ENCODE assay signal across 2 cellular contexts in genomic region chr22:45308624-45309421, GRCh38.
A peak's percentile ranks its signal among the peaks of the same experiment; 100 is the strongest.
TF ChIP-seq lines count a peak whose summit lies in the region.

No MANE protein-coding gene starts in this region.

TF ChIP-seq in GM12878, 131 proteins besides CTCF, POLR2A, EP300 and RAD21:
- 0 out of 2 replicates have a peak, but pooled peaks have one; percentile 11 for TF ChIP-seq MTA2 (IDR thresholded peaks at IDR 0.05; ENCODE audit: low read depth)
- TF ChIP-seq MLLT1 (IDR thresholded peaks at IDR 0.05): peak; percentile 77; the same call in 1 of the 2 replicates
- no peak for TF ChIP-seq TARDBP (IDR thresholded peaks at IDR 0.05; ENCODE audit: borderline replicate concordance)
- TF ChIP-seq USF2 (IDR thresholded peaks at IDR 0.05; ENCODE audit: borderline replicate concordance, low read depth, low read length): no peak
- TF ChIP-seq PKNOX1 (IDR thresholded peaks at IDR 0.05): peak; percentile 71; the same call in 1 of the 2 replicates
- TF ChIP-seq SP1 (IDR thresholded peaks at IDR 0.05; ENCODE audit: low read depth, low read length): no peak
- TF ChIP-seq BHLHE40 (IDR thresholded peaks at IDR 0.05; ENCODE audit: borderline replicate concordance in 1 of 2, low read depth in 2 of 2, low read length in 1 of 2): peak; percentile 25 to 63; a peak in 1 of 4 replicates
- TF ChIP-seq CBFB (IDR thresholded peaks at IDR 0.05; ENCODE audit: low read depth): 0 out of 2 replicates have a peak, but pooled peaks have one; percentile 45
- TF ChIP-seq MEF2B (IDR thresholded peaks at IDR 0.05; ENCODE audit: partially characterized antibody, poor library complexity, severe bottlenecking): peak; percentile 8
- TF ChIP-seq TCF12 (IDR thresholded peaks at IDR 0.05; ENCODE audit: low read depth, low read length): no peak
- peak; percentile 76; the same call in 1 of the 2 replicates for TF ChIP-seq SPI1 (IDR thresholded peaks at IDR 0.05; ENCODE audit: borderline replicate concordance, insufficient read depth, low read depth, low read length)
- 0 out of 2 replicates have a peak, but pooled peaks have one; percentile 20 for TF ChIP-seq ATF7 (IDR thresholded peaks at IDR 0.05; ENCODE audit: low read depth)
- TF ChIP-seq TBL1XR1 (IDR thresholded peaks at IDR 0.05; ENCODE audit: low read depth, low read length): no peak
- 0 out of 2 replicates have a peak, but pooled peaks have one; percentile 8 for TF ChIP-seq DPF2 (IDR thresholded peaks at IDR 0.05)
- peak; percentile 16 for TF ChIP-seq SMAD1 (IDR thresholded peaks at IDR 0.05; ENCODE audit: low read depth, partially characterized antibody)
- peak; percentile 45; the same call in 1 of the 2 replicates for TF ChIP-seq ZBTB40 (IDR thresholded peaks at IDR 0.05; ENCODE audit: borderline replicate concordance)
- TF ChIP-seq IKZF2 (IDR thresholded peaks at IDR 0.05): 0 out of 4 replicates have a peak, but pooled peaks of 1 of the 2 experiments have one; percentile 15
- TF ChIP-seq SMARCA5 (IDR thresholded peaks at IDR 0.05): 0 out of 2 replicates have a peak, but pooled peaks have one; percentile 26
- peak in 1 of 2 experiments; percentile 61; a peak in 2 of 3 replicates for TF ChIP-seq EGR1 (IDR thresholded peaks at IDR 0.05; ENCODE audit: borderline replicate concordance in 1 of 2, low read depth in 2 of 2, low read length in 2 of 2)

TF ChIP-seq in liver, 16 proteins besides CTCF, POLR2A, EP300 and RAD21:
- TF ChIP-seq FOXA1 (IDR thresholded peaks at IDR 0.05) (no peak), SP1 (IDR thresholded peaks at IDR 0.05) (no peak), JUND (IDR thresholded peaks at IDR 0.05) (no peak), ATF3 (IDR thresholded peaks at IDR 0.05) (no peak), NR2F2 (IDR thresholded peaks at IDR 0.05) (no peak), RXRA (IDR thresholded peaks at IDR 0.05) (no peak), HNF4G (IDR thresholded peaks at IDR 0.05) (no peak), FOXA2 (IDR thresholded peaks at IDR 0.05) (no peak), GABPA (IDR thresholded peaks at IDR 0.05 in 1 of 2, conservative IDR thresholded peaks at IDR 0.05 in 1 of 2) (no peak), EGR1 (IDR thresholded peaks at IDR 0.05; ENCODE audit: low read depth in 2 of 2) (no peak), MAX (IDR thresholded peaks at IDR 0.05) (no peak), HNF4A (conservative IDR thresholded peaks at IDR 0.05) (no peak), ZBTB33 (IDR thresholded peaks at IDR 0.05) (no peak), TAF1 (conservative IDR thresholded peaks at IDR 0.05) (no peak), REST (IDR thresholded peaks at IDR 0.05) (no peak), YY1 (IDR thresholded peaks at IDR 0.05) (no peak)
